Comparison of ENCODE assay signal across 1 cellular context in the genomic region with DNA sequence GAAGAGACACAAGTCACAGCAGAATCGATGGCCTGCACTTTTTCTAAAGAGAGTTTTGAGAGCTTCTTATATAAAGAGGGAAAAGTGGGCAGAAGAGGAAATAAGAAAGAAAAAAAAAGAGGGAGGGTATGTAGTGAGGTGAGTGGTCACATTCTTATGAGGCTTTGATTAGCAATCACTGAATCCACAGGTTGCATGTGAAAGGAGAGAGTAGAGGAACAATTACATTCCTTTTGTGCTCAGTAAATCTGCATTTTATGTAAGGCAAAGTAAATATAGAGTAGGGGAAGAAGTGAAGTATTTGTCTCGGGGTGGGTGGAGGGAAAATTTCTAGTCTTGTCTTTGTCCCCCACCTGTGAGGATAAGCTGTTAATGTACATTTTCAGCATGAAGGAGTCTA.
TF ChIP-seq lines count a peak whose summit lies in the region.

No MANE protein-coding gene starts in this region.

TF ChIP-seq in WTC11, 78 proteins besides CTCF, POLR2A, EP300 and RAD21 (continued from another document):
- TF ChIP-seq, protein P1, sequence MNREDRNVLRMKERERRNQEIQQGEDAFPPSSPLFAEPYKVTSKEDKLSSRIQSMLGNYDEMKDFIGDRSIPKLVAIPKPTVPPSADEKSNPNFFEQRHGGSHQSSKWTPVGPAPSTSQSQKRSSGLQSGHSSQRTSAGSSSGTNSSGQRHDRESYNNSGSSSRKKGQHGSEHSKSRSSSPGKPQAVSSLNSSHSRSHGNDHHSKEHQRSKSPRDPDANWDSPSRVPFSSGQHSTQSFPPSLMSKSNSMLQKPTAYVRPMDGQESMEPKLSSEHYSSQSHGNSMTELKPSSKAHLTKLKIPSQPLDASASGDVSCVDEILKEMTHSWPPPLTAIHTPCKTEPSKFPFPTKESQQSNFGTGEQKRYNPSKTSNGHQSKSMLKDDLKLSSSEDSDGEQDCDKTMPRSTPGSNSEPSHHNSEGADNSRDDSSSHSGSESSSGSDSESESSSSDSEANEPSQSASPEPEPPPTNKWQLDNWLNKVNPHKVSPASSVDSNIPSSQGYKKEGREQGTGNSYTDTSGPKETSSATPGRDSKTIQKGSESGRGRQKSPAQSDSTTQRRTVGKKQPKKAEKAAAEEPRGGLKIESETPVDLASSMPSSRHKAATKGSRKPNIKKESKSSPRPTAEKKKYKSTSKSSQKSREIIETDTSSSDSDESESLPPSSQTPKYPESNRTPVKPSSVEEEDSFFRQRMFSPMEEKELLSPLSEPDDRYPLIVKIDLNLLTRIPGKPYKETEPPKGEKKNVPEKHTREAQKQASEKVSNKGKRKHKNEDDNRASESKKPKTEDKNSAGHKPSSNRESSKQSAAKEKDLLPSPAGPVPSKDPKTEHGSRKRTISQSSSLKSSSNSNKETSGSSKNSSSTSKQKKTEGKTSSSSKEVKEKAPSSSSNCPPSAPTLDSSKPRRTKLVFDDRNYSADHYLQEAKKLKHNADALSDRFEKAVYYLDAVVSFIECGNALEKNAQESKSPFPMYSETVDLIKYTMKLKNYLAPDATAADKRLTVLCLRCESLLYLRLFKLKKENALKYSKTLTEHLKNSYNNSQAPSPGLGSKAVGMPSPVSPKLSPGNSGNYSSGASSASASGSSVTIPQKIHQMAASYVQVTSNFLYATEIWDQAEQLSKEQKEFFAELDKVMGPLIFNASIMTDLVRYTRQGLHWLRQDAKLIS (CRISPR knock-in tag; IDR thresholded peaks at IDR 0.05; ENCODE audit: borderline replicate concordance): no peak
